23 cellular contexts compared by ENCODE assay signal in genomic region chr2:121608367-121608766, GRCh38. TPM values are rescaled to one million over a fixed set of nuclear protein-coding genes. Genes with fewer than 3 reads are reported as not detected.
DNase-seq lines count a peak whose midpoint lies in the region; ATAC-seq and TF ChIP-seq lines count a peak whose summit lies in the region.
"Had no signal": no experiment of that assay in that cellular context is flagged by ENCODE, and none has a peak within 500 bp of the region (broad histone marks: within the 10 kb centered on the region; RNA-seq: fewer than 3 reads in every experiment).

No MANE protein-coding gene starts in this region.

- TF ChIP-seq POLR2A in right lobe of liver (IDR thresholded peaks at IDR 0.05): no peak

- H3K27ac ChIP-seq in right cardiac atrium (ENCODE audit: low read length): peak overlapping the region; percentile 43
- H3K27ac ChIP-seq in right atrium auricular region: peak overlapping the region in 1 of 2 donors; percentile 4
- peak overlapping the region in 2 of 3 donors; percentile 0 to 24 for H3K27ac ChIP-seq in right lobe of liver
- H3K27ac ChIP-seq in subcutaneous abdominal adipose tissue (ENCODE audit: low read depth, low read length): peak overlapping the region; percentile 20
- H3K27ac ChIP-seq: C4-2B, foreskin keratinocyte, sigmoid colon, uterus had no signal

- H3K36me3 ChIP-seq in right atrium auricular region (peaks cover 14% of the 10 kb centered on the region), right lobe of liver (peaks cover 0 to 8% (median 3%) of the 10 kb centered on the region in 4 donors), subcutaneous abdominal adipose tissue (ENCODE audit: control insufficient read depth in 5 of 5, insufficient read depth in 5 of 5, low read length in 5 of 5) (peaks cover 6 to 14% (median 13%) of the 10 kb centered on the region in 5 donors)
- H3K36me3 ChIP-seq: uterus had no signal

- intact Hi-C loops in right cardiac atrium (cut with DNase I) (no loop called here), right lobe of liver (cut with DNase I) (no loop called here)

- DNase-seq in right cardiac atrium (peak in 1 of 3 donors; percentile 68), right atrium auricular region (ENCODE audit: low spot score) (no peak), choroid plexus epithelial cell (ENCODE audit: low read depth) (peak; percentile 15), right lobe of liver (no peak), NCI-H748 (lab: John Stamatoyannopoulos, UW; ENCODE audit: unreplicated experiment) (no peak), NCI-H524 treated with DMSO at 0.1 percent for 48 hours (lab: John Stamatoyannopoulos, UW) (no peak), NCI-H2029 (lab: John Stamatoyannopoulos, UW) (no peak)
- DNase-seq: activated CD4-positive, CD25-positive, alpha-beta regulatory T cell treated with anti-CD3 and anti-CD28 coated beads, Interleukin-2, amount 50 U/mL, for 72 hours; activated CD8-positive, alpha-beta T cell treated with anti-CD3 and anti-CD28 coated beads for 36 hours; activated naive CD4-positive, alpha-beta T cell treated with Interleukin-2 at 50 U/mL for 16 hours; anterior cingulate cortex; foreskin keratinocyte; hypothalamus; mammary epithelial cell; NCI-H1092; NCI-H187 treated with DMSO at 0.1 percent for 48 hours; NCI-H748 treated with DMSO at 0.1 percent for 48 hours; sigmoid colon; SW 1271; uterus had no signal

- H3K9me3 ChIP-seq in right cardiac atrium (ENCODE audit: control insufficient read depth, low read length): no peaks in the 10 kb centered on the region
- H3K9me3 ChIP-seq in right atrium auricular region: no peaks in the 10 kb centered on the region
- no peaks in the 10 kb centered on the region for H3K9me3 ChIP-seq in right lobe of liver
- H3K9me3 ChIP-seq in subcutaneous abdominal adipose tissue (ENCODE audit: control insufficient read depth in 5 of 5, low read length in 5 of 5): peaks cover 0 to 9% (median 3%) of the 10 kb centered on the region in 5 donors
- H3K9me3 ChIP-seq: sigmoid colon, uterus had no signal

- no peak overlapping the region for H3K4me3 ChIP-seq in right cardiac atrium (ENCODE audit: low read length)
- no peak overlapping the region for H3K4me3 ChIP-seq in right atrium auricular region
- H3K4me3 ChIP-seq in choroid plexus epithelial cell (ENCODE audit: low read depth, low read length): no peak overlapping the region
- H3K4me3 ChIP-seq in right lobe of liver: no peak overlapping the region
- peak overlapping the region in 1 of 5 donors; percentile 9 for H3K4me3 ChIP-seq in subcutaneous abdominal adipose tissue (ENCODE audit: low read depth in 1 of 5, low read length in 5 of 5)
- H3K4me3 ChIP-seq: GM23338, sigmoid colon, uterus had no signal

- peaks cover 11% of the 10 kb centered on the region for H3K4me1 ChIP-seq in right cardiac atrium (ENCODE audit: control insufficient read depth, insufficient read depth, low read length)
- H3K4me1 ChIP-seq in right atrium auricular region: peaks cover 0 to 38% of the 10 kb centered on the region in 2 donors
- no peaks in the 10 kb centered on the region for H3K4me1 ChIP-seq in right lobe of liver
- peaks cover 0 to 36% (median 6%) of the 10 kb centered on the region in 5 donors for H3K4me1 ChIP-seq in subcutaneous abdominal adipose tissue (ENCODE audit: control insufficient read depth in 5 of 5, insufficient read depth in 5 of 5, low read length in 5 of 5)
- H3K4me1 ChIP-seq: uterus had no signal

- WGBS in right cardiac atrium: 76% methylated on average over 4 of the region's 4 CpGs
- 79% methylated on average over 2 of the region's 4 CpGs for WGBS in right lobe of liver (ENCODE audit: insufficient coverage, low coverage, low lambda C conversion rate, missing lambda C conversion rate)

- H3K27me3 ChIP-seq in right cardiac atrium (ENCODE audit: control insufficient read depth, insufficient read depth) (no peaks in the 10 kb centered on the region), right atrium auricular region (no peaks in the 10 kb centered on the region), right lobe of liver (no peaks in the 10 kb centered on the region), subcutaneous abdominal adipose tissue (ENCODE audit: control insufficient read depth in 5 of 5, insufficient read depth in 4 of 5, low read length in 5 of 5) (no peaks in the 10 kb centered on the region)
- H3K27me3 ChIP-seq: foreskin keratinocyte, sigmoid colon, uterus had no signal

- ATAC-seq in right cardiac atrium (peak; percentile 45 to 57), right lobe of liver (no peak)
- ATAC-seq: activated CD8-positive, alpha-beta T cell treated with anti-CD3 and anti-CD28 coated beads for 36 hours; foreskin keratinocyte; GM23338 had no signal

- H3K9ac ChIP-seq in subcutaneous abdominal adipose tissue (ENCODE audit: low read length in 5 of 5): no peak overlapping the region

- TF ChIP-seq CTCF in right atrium auricular region (IDR thresholded peaks at IDR 0.05): no peak
- TF ChIP-seq CTCF in choroid plexus epithelial cell (conservative IDR thresholded peaks at IDR 0.05; ENCODE audit: low read depth, low read length): no peak
- no peak for TF ChIP-seq CTCF in right lobe of liver (IDR thresholded peaks at IDR 0.05)

RNA-seq across cellular contexts. Expression of gene CLASP1, which starts 40.9 kb away (rescaled TPM):
- total RNA-seq in right cardiac atrium (10 to 100 TPM; 49.0 to 62.4 (median 60.7) TPM), right atrium auricular region (10 to 100 TPM; 42.4 to 47.8 TPM), right lobe of liver (10 to 100 TPM; 19.7 to 32.4 (median 24.1) TPM)
- polyA plus RNA-seq in right cardiac atrium: 19.1 TPM

Comparison
In these comparisons a context has a peak if more than half of its experiments do, and no peak if none do; other contexts are left out.
1. ATAC-seq: peak in right cardiac atrium (2 of 2); none in right lobe of liver (0 of 4).